ENCODE assay signal across 26 cellular contexts in the genomic region with DNA sequence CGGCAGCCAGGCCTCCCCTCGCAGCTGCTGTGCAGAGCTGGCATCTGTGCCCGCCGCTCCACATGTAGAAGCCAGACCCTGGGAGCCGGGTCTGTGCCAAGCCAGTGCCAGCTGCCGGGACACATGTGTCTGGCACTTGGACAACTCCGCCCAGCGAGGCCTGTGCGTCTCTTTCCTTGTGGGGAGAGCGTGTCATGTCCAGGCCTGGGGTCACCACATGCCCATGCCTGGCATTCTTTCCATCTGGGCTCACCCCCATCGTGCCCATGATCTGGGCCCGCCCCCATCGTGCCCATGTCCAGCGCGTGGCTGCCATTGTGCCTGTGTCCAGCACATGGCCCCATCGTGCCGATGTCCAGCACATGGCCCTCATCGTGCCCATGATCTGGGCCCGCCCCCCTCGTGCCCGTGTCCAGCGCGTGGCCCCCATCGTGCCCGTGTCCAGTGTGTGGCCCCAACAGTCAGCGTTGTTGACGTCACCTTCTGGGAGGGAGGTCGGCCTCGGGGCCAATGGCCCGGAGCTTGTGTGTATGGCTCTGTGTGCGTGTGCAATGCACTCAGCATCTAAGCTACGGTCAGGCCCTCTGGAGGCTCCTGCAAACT.
"Had no signal": no experiment of that assay in that cellular context is flagged by ENCODE, and none has a peak within 500 bp of the region (broad histone marks: within the 10 kb centered on the region; RNA-seq: fewer than 3 reads in every experiment).

No MANE protein-coding gene starts in this region.

- H3K27me3 Mint-ChIP-seq: activated naive CD8-positive, alpha-beta T cell; activated T-helper 17 cell treated with anti-CD3 and anti-CD28 coated beads, Interleukin-2, amount 50 U/mL, for 72 hours had no signal

- H3K4me3 Mint-ChIP-seq: activated CD4-positive, alpha-beta memory T cell treated with anti-CD3 and anti-CD28 coated beads, Interleukin-2, amount 10 ng/mL, durations not matched to agents 7 days and 5 days; activated naive CD4-positive, alpha-beta T cell treated with anti-CD3 and anti-CD28 coated beads for 36 hours; activated naive CD8-positive, alpha-beta T cell; activated T-helper 17 cell treated with anti-CD3 and anti-CD28 coated beads, Interleukin-2, amount 50 U/mL, for 72 hours had no signal

- H3K4me1 ChIP-seq: SJCRH30 had no signal

- DNase-seq: activated CD4-positive, alpha-beta memory T cell treated with anti-CD3 and anti-CD28 coated beads, Interleukin-2, amount 10 ng/mL, durations not matched to agents 7 days and 5 days; activated CD4-positive, alpha-beta T cell treated with anti-CD3 and anti-CD28 coated beads, Interleukin-2, amount 50 U/mL, for 1 hour; activated CD4-positive, CD25-positive, alpha-beta regulatory T cell; activated gamma-delta T cell; activated naive CD4-positive, alpha-beta T cell treated with anti-CD3 and anti-CD28 coated beads for 36 hours; activated T-cell treated with anti-CD3 and anti-CD28 coated beads for 4 hours; activated T-cell treated with anti-CD3 and anti-CD28 coated beads, Interleukin-2, amount 50 U/mL, for 48 hours; central memory CD4-positive, alpha-beta T cell; Kasumi-1; KBM-7; NCI-H1092; NCI-H1417; NCI-H2029 treated with DMSO at 0.1 percent for 48 hours; NCI-H226; NCI-H526; NCI-H774; NK-92 treated with Interleukin-12 subunit alpha and Interleukin-12 subunit beta, amount 100 ng/mL, for 24 hours; OCI-M1; RPMI8226; SJCRH30; SK-N-SH; T-helper 1 cell had no signal

- H3K27ac ChIP-seq: SJCRH30, VCaP had no signal

- H3K27ac Mint-ChIP-seq: activated CD4-positive, alpha-beta memory T cell treated with anti-CD3 and anti-CD28 coated beads, Interleukin-2, amount 10 ng/mL, durations not matched to agents 7 days and 5 days; activated naive CD4-positive, alpha-beta T cell treated with anti-CD3 and anti-CD28 coated beads for 36 hours; activated naive CD8-positive, alpha-beta T cell; activated T-helper 17 cell treated with anti-CD3 and anti-CD28 coated beads, Interleukin-2, amount 50 U/mL, for 72 hours had no signal

- H3K27me3 ChIP-seq: SJCRH30 had no signal

- H3K36me3 Mint-ChIP-seq: activated naive CD8-positive, alpha-beta T cell had no signal

- H3K4me1 Mint-ChIP-seq: activated T-helper 17 cell treated with anti-CD3 and anti-CD28 coated beads, Interleukin-2, amount 50 U/mL, for 72 hours had no signal

- ATAC-seq: activated T-helper 17 cell treated with anti-CD3 and anti-CD28 coated beads, Interleukin-2, amount 50 U/mL, for 72 hours; Right ventricle myocardium inferior had no signal

- H3K9me3 Mint-ChIP-seq: activated naive CD4-positive, alpha-beta T cell treated with anti-CD3 and anti-CD28 coated beads for 36 hours; activated T-helper 17 cell treated with anti-CD3 and anti-CD28 coated beads, Interleukin-2, amount 50 U/mL, for 72 hours had no signal

- H3K4me3 ChIP-seq: SJCRH30 had no signal

- H3K36me3 ChIP-seq: SJCRH30 had no signal

- H3K9me3 ChIP-seq: SJCRH30, SK-N-SH had no signal
